ENCODE assay signal across 8 cellular contexts in genomic region chr1:12618661-12619395, GRCh38. TPM values are rescaled to one million over a fixed set of nuclear protein-coding genes. Genes with fewer than 3 reads are reported as not detected.
A peak's percentile ranks its signal among the peaks of the same experiment; 100 is the strongest.
DNase-seq lines count a peak whose midpoint lies in the region; ATAC-seq lines count a peak whose summit lies in the region.

No MANE protein-coding gene starts in this region.

- DNase-seq in NCI-H2171 treated with DMSO at 0.1 percent for 48 hours (lab: John Stamatoyannopoulos, UW): peak; percentile 45
- DNase-seq in NCI-H2171 (lab: John Stamatoyannopoulos, UW): no peak
- peak; percentile 58 for DNase-seq in T follicular helper cell (ENCODE audit: low read depth)
- peak; percentile 85 for DNase-seq in adipocyte (ENCODE audit: low read depth)
- peak; percentile 82 to 87 (median 87) for DNase-seq in right cardiac atrium
- DNase-seq in putamen (ENCODE audit: low spot score): peak; percentile 65

- 13% methylated on average over 28 of the region's 28 CpGs for WGBS in right cardiac atrium

- no peaks in the 10 kb centered on the region for H3K9me3 ChIP-seq in adipocyte (ENCODE audit: control insufficient read depth, low read length)
- H3K9me3 ChIP-seq in right cardiac atrium (ENCODE audit: control insufficient read depth, low read length): no peaks in the 10 kb centered on the region

- H3K27me3 ChIP-seq in adipocyte (replicated peaks; ENCODE audit: control insufficient read depth, insufficient read depth, low read length): no peaks in the 10 kb centered on the region
- H3K27me3 ChIP-seq in right cardiac atrium (ENCODE audit: control insufficient read depth, insufficient read depth): no peaks in the 10 kb centered on the region

- peak overlapping the region; percentile 80 for H3K27ac ChIP-seq in right cardiac atrium (ENCODE audit: low read length)

- H3K4me1 ChIP-seq in adipocyte (ENCODE audit: control insufficient read depth, insufficient read depth, low read length): peaks cover 43% of the 10 kb centered on the region
- H3K4me1 ChIP-seq in right cardiac atrium (ENCODE audit: control insufficient read depth, insufficient read depth, low read length): peaks cover 16% of the 10 kb centered on the region

- H3K4me3 ChIP-seq in adipocyte (ENCODE audit: low read length): peak overlapping the region; percentile 93
- peak overlapping the region; percentile 78 for H3K4me3 ChIP-seq in right cardiac atrium (ENCODE audit: low read length)

- ATAC-seq in right cardiac atrium (peak; percentile 50 to 75), GM19395 (IDR thresholded peaks at IDR 0.05; ENCODE audit: unreplicated experiment) (no peak), GM19035 (IDR thresholded peaks at IDR 0.05; ENCODE audit: unreplicated experiment) (no peak)

- no peaks in the 10 kb centered on the region for H3K36me3 ChIP-seq in adipocyte (ENCODE audit: control insufficient read depth, insufficient read depth, low read length, severe bottlenecking)

- H3K9ac ChIP-seq in adipocyte (ENCODE audit: low read length): peak overlapping the region; percentile 97

- intact Hi-C loops in right cardiac atrium (cut with DNase I): loop anchor here in 3 of 4 donors (5.0 to 10.0 kb wide), 5 partner anchors 62 to 212 kb away; no protein-coding TSS in a partner anchor

RNA-seq across cellular contexts. Expression of gene DHRS3, which starts 0.8 kb away (rescaled TPM):
- 10 to 100 TPM; 83.0 to 97.0 (median 83.5) TPM for total RNA-seq in right cardiac atrium
- 53.6 TPM for polyA plus RNA-seq in right cardiac atrium

RNA-seq across cellular contexts. Expression of gene AADACL4, which starts 25.1 kb away (rescaled TPM):
- not detected for total RNA-seq in right cardiac atrium
- not detected for polyA plus RNA-seq in right cardiac atrium

Comparison
In these comparisons a context has a peak if more than half of its experiments do, and no peak if none do; other contexts are left out.
1. ATAC-seq: peak in right cardiac atrium (2 of 2); none in GM19395 (single experiment) and GM19035 (single experiment).